ENCODE assay signal across 8 cellular contexts in the genomic region with DNA sequence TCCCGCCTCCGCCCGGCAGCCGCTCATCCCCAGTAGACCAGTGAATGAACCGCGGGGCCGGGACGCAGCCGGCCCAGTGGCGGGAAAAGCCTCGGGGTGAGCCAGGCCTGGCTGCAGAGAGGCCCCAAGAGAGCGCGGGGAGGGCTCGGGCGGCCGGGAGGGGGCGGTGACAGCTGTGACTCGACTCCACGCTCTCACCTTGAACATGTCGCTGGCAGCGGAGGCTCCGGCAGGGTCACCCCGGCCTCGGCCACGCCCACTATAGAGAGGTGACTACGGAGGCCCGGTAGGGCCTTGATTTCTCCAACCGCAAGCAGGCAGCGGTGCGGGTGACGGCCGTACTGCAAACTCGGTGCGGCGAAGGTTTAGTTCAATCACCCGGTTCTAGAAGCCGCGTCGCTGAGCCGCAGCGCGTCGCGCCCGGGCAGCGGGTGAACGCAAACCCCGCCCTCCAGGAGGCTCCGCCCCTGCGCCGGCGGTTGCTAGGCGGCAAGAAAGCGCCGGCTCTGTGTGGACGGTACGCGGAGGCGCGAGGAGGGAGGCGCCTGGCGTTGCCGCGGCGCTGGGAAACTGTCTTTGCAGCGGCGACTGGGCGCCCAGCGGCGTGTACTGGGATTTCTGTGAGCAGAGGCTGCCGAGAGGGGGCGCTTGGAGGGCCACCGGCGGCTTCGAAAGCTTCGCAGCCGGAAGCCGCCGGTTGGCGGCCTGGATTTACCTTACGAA. TPM values are rescaled to one million over a fixed set of nuclear protein-coding genes. Genes with fewer than 3 reads are reported as not detected.
DNase-seq lines count a peak whose midpoint lies in the region; ATAC-seq and TF ChIP-seq lines count a peak whose summit lies in the region.

TSS of gene APOO (minus strand) at position 443 of the 723 bp plus-strand sequence. CDS start at position 207, 236 bp downstream.
TSS of gene CXorf58 (plus strand) at position 511 of the 723 bp plus-strand sequence. CDS start 2,297 bp downstream, outside the sequence.

- H3K27me3 ChIP-seq in A673 (replicated peaks; ENCODE audit: insufficient read depth, low read depth, low read length, poor library complexity) = no peaks in the 10 kb centered on the region
- no peaks in the 10 kb centered on the region for H3K27me3 ChIP-seq in brain microvascular endothelial cell (replicated peaks)

- peak; percentile 89 for ATAC-seq in GM18858 (IDR thresholded peaks at IDR 0.05; ENCODE audit: unreplicated experiment)
- peak; percentile 87 for ATAC-seq in HG03066 (IDR thresholded peaks at IDR 0.05; ENCODE audit: low read depth, unreplicated experiment)

- no TSS peak for BruUV-seq in A673 (replicated peaks; lab: Mats Ljungman, UMichigan)

- CTCF ChIA-PET in A673 (lab: Charles Lee) = interaction anchor here (1.5 kb wide), 1 partner anchor 146 kb away, joined by 12 read pairs; no protein-coding TSS in a partner anchor

- no peaks in the 10 kb centered on the region for H3K36me3 ChIP-seq in A673 (ENCODE audit: insufficient read depth, low read length, poor library complexity, severe bottlenecking)
- no peaks in the 10 kb centered on the region for H3K36me3 ChIP-seq in brain microvascular endothelial cell (replicated peaks)

- DNase-seq in A673 (ENCODE audit: low spot score) = peak; percentile 94
- peak; percentile 92 for DNase-seq in NCI-H2107 treated with DMSO at 0.1 percent for 48 hours (lab: John Stamatoyannopoulos, UW; ENCODE audit: unreplicated experiment)
- peak; percentile 91 for DNase-seq in UCSD-AML1 (lab: John Stamatoyannopoulos, UW; ENCODE audit: unreplicated experiment)
- peak; percentile 77 for DNase-seq in brain microvascular endothelial cell

- H3K9me3 ChIP-seq in A673 (ENCODE audit: low read depth, low read length, poor library complexity, severe bottlenecking) (no peaks in the 10 kb centered on the region), iPS-18c (ENCODE audit: control insufficient read depth, insufficient read depth, low read length) (peaks cover 2% of the 10 kb centered on the region)

- intact Hi-C loops in A673 (cut with micrococcal nuclease; ENCODE audit: unreplicated experiment) = loop anchor here (1.0 to 5.0 kb wide), 3 partner anchors 117 to 1920 kb away; partner anchors contain the start of gene EIF2S3

- H3K4me3 ChIP-seq in A673 (ENCODE audit: low read depth, low read length, poor library complexity, severe bottlenecking) = peak within 1 kb of the TSS; percentile 74
- H3K4me3 ChIP-seq in brain microvascular endothelial cell (ENCODE audit: low read depth, low read length) = peak within 1 kb of the TSS; percentile 63
- peak within 1 kb of the TSS; percentile 81 for H3K4me3 ChIP-seq in iPS-18c (ENCODE audit: insufficient read depth, low read depth, low read length)
- peak within 1 kb of the TSS; percentile 47 to 64 (median 55) for H3K4me3 ChIP-seq in skin epidermis

- H3K27ac ChIP-seq in A673 (ENCODE audit: low read depth, low read length, poor library complexity, severe bottlenecking) = peak within 1 kb of the TSS; percentile 84
- H3K27ac ChIP-seq in brain microvascular endothelial cell = peak within 1 kb of the TSS; percentile 59
- H3K27ac ChIP-seq in skin epidermis = peak within 1 kb of the TSS; percentile 48 to 89 (median 79)

- POLR2A ChIA-PET in A673 (lab: Charles Lee; ENCODE audit: low non-redundant PET) = no interaction called here

- in situ Hi-C loops in brain microvascular endothelial cell (cut with HindIII; ENCODE audit: low pct_ligation_motif_present, low sequenced_read_pairs) = no loop called here

- no peaks in the 10 kb centered on the region for H3K4me1 ChIP-seq in A673 (ENCODE audit: insufficient read depth, low read length, poor library complexity, severe bottlenecking)

- TF ChIP-seq CTCF in A673 (conservative IDR thresholded peaks at IDR 0.05; ENCODE audit: low read depth, low read length) = peak; percentile 75
- peak; percentile 80 for TF ChIP-seq CTCF in brain microvascular endothelial cell (IDR thresholded peaks at IDR 0.05; ENCODE audit: low read depth, low read length, missing control alignments)

RNA-seq across cellular contexts. Expression of gene APOO, which starts in this region (rescaled TPM):
- total RNA-seq in A673 (2021) = 74.2 and 79.0 TPM in 2 replicates

RNA-seq across cellular contexts. Expression of gene CXorf58, which starts in this region (rescaled TPM):
- not detected in 2 replicates for total RNA-seq in A673 (2021)

Comparison
In these comparisons a context has a peak if more than half of its experiments do, and no peak if none do; other contexts are left out.
1. Peak in every context shown above with its lines: DNase-seq, ATAC-seq, H3K4me3 ChIP-seq and H3K27ac ChIP-seq.